In the genomic region with DNA sequence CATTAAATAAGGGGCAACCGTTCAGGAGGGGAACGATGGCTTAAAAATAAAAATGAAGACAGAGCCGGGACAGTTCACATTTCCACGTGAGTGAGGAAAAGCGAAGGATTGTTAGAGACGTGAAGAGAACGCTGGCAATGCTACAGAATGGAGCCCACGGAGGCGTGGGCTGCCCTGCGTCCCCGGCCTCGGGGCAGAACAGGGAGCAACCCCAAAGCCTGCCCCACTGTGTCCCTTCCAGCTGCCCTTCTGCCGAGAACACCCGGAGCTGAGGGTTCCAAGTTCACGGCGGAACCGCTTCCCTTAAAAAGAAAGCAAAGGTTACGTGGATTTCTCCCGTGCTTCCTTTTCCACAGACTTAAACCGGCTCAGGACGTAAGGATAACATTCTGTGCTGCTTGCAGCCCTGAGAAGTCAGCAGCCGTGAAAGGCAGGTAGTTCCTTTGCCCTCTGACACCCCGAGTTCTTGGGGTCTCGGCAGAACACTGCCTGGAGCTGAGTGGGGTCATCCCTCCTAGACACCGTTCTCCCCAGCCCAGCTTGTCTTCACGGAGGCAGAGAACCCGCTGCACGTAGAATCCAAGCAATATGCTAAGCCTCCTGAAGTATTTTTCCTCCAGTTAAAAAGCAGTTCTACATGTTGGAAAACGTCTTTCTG, we compare ENCODE assay signal across 19 cellular contexts. TPM values are rescaled to one million over a fixed set of nuclear protein-coding genes. Genes with fewer than 3 reads are reported as not detected.
A peak's percentile ranks its signal among the peaks of the same experiment; 100 is the strongest.
DNase-seq lines count a peak whose midpoint lies in the region; TF ChIP-seq lines count a peak whose summit lies in the region.
"Had no signal": no experiment of that assay in that cellular context is flagged by ENCODE, and none has a peak within 500 bp of the region (broad histone marks: within the 10 kb centered on the region; RNA-seq: fewer than 3 reads in every experiment).

No MANE protein-coding gene starts in this region.

- TF ChIP-seq POLR2A in testis (IDR thresholded peaks at IDR 0.05) = no peak

- H3F3A ChIP-seq in GM23248 (ENCODE audit: insufficient read depth) = peaks cover 33% of the 10 kb centered on the region

- H3K23ac ChIP-seq in mesenchymal stem cell (ENCODE audit: low read length in 2 of 2) = no peak overlapping the region

- no peak overlapping the region for H2BK120ac ChIP-seq in mesenchymal stem cell (ENCODE audit: low read depth, low read length)

- H3K36me3 ChIP-seq in GM23248 (ENCODE audit: low read depth) (no peaks in the 10 kb centered on the region), mesenchymal stem cell (ENCODE audit: control insufficient read depth in 1 of 2, insufficient read depth in 2 of 2, low read depth in 1 of 2, low read length in 2 of 2) (peaks cover 49 to 50% of the 10 kb centered on the region in 2 experiments), testis (ENCODE audit: low read depth, missing control alignments) (no peaks in the 10 kb centered on the region)

- WGBS in GM23248 (ENCODE audit: low coverage in 1 of 2, low lambda C conversion rate in 2 of 2, missing lambda C conversion rate in 2 of 2), 2 experiments = 89 to 90% methylated on average over 28 to 29 of the region's 29 CpGs
- 97% methylated on average over 29 of the region's 29 CpGs for WGBS in mesenchymal stem cell
- WGBS in testis, 2 donors = 58 to 74% methylated on average over 29 of the region's 29 CpGs

- H3K4me3 ChIP-seq in GM23248 (no peak overlapping the region), mesenchymal stem cell (ENCODE audit: insufficient read depth in 1 of 2, low read depth in 1 of 2, low read length in 2 of 2) (no peak overlapping the region), testis (no peak overlapping the region)
- H3K4me3 ChIP-seq: body of pancreas, colonic mucosa, lung, SK-N-MC had no signal

- POLR2A ChIA-PET in RWPE1 (lab: Yijun Ruan, JAX; ENCODE audit: low non-redundant PET) = no interaction called here

- no peak overlapping the region for H3K18ac ChIP-seq in mesenchymal stem cell (ENCODE audit: low read depth in 1 of 2, low read length in 2 of 2)

- H3K27me3 ChIP-seq in GM23248 (replicated peaks; ENCODE audit: insufficient read depth) (no peaks in the 10 kb centered on the region), mesenchymal stem cell (ENCODE audit: control insufficient read depth in 1 of 2, insufficient read depth in 1 of 2, low read length in 2 of 2) (no peaks in the 10 kb centered on the region), testis (no peaks in the 10 kb centered on the region)
- H3K27me3 ChIP-seq: body of pancreas, colonic mucosa had no signal

- no peak overlapping the region for H3K14ac ChIP-seq in mesenchymal stem cell (ENCODE audit: low read length in 2 of 2)

- intact Hi-C loops in testis (cut with DNase I; ENCODE audit: low total_unique reads) = no loop called here

- no peak overlapping the region for H3K27ac ChIP-seq in GM23248
- H3K27ac ChIP-seq in RWPE1 = peak overlapping the region; percentile 79
- no peak overlapping the region for H3K27ac ChIP-seq in mesenchymal stem cell (ENCODE audit: low read length, poor library complexity, severe bottlenecking)
- peak overlapping the region; percentile 81 to 86 for H3K27ac ChIP-seq in testis
- H3K27ac ChIP-seq: body of pancreas, colonic mucosa, SK-N-MC had no signal

- TF ChIP-seq CTCF in RWPE1 (conservative IDR thresholded peaks at IDR 0.05; ENCODE audit: low read depth) (no peak), testis (IDR thresholded peaks at IDR 0.05) (no peak)

- H3K79me2 ChIP-seq in GM23248 (ENCODE audit: insufficient read depth) = peaks cover 43% of the 10 kb centered on the region

- in situ Hi-C loops in GM23248 (cut with MboI) = no loop called here

- no peak overlapping the region for H4K91ac ChIP-seq in mesenchymal stem cell (ENCODE audit: low read length)

- H2AK5ac ChIP-seq in mesenchymal stem cell (ENCODE audit: low read length, severe bottlenecking) = no peak overlapping the region

- no peak overlapping the region for H2BK15ac ChIP-seq in mesenchymal stem cell (ENCODE audit: low read depth, poor library complexity, severe bottlenecking)

- H3K9ac ChIP-seq in GM23248 = 0 out of 2 replicates have a peak overlapping the region, but pooled peaks have one; percentile 5
- peak overlapping the region; percentile 72 for H3K9ac ChIP-seq in mesenchymal stem cell (ENCODE audit: low read length)

- H3K9me2 ChIP-seq in GM23248 (ENCODE audit: insufficient read depth) = no peaks in the 10 kb centered on the region

- DNase-seq in GM23248 = no peak
- no peak for DNase-seq in RWPE1 (ENCODE audit: low spot score)
- no peak for DNase-seq in mesenchymal stem cell
- no peak for DNase-seq in testis
- DNase-seq in NAMALWA (ENCODE audit: low spot score) = no peak
- no peak for DNase-seq in T-helper 9 cell
- no peak for DNase-seq in NOMO-1 (lab: John Stamatoyannopoulos, UW; ENCODE audit: unreplicated experiment in 2 of 2)
- DNase-seq: activated naive CD8-positive, alpha-beta T cell treated with anti-CD3 and anti-CD28 coated beads, Interleukin-2, amount 50 U/mL, for 24 hours; CD4-positive, alpha-beta memory T cell; colonic mucosa; DMS153; islet precursor cell; Kasumi-1; NCI-H1092; NCI-H2081 treated with DMSO at 0.1 percent for 48 hours; NK-92 treated with Interleukin-12 subunit alpha and Interleukin-12 subunit beta, amount 100 ng/mL, for 24 hours had no signal

- no peak overlapping the region for H2AFZ ChIP-seq in GM23248
- H2AFZ ChIP-seq in mesenchymal stem cell (ENCODE audit: low read depth, low read length) = no peak overlapping the region

- H3K9me3 ChIP-seq in GM23248 (ENCODE audit: low read depth) (no peaks in the 10 kb centered on the region), mesenchymal stem cell (ENCODE audit: control insufficient read depth, low read length) (no peaks in the 10 kb centered on the region), testis (no peaks in the 10 kb centered on the region)
- H3K9me3 ChIP-seq: body of pancreas, colonic mucosa had no signal

- peaks cover 11% of the 10 kb centered on the region; the same call in 1 of the 2 replicates for H3K4me1 ChIP-seq in GM23248 (ENCODE audit: insufficient read depth)
- H3K4me1 ChIP-seq in mesenchymal stem cell (ENCODE audit: control insufficient read depth, insufficient read depth, low read depth, low read length) = peaks cover 13% of the 10 kb centered on the region
- peaks cover 13% of the 10 kb centered on the region for H3K4me1 ChIP-seq in testis
- H3K4me1 ChIP-seq: colonic mucosa had no signal

- H2BK5ac ChIP-seq in mesenchymal stem cell (ENCODE audit: low read depth, low read length, poor library complexity, severe bottlenecking) = no peak overlapping the region

- H3K79me1 ChIP-seq in mesenchymal stem cell (replicated peaks; ENCODE audit: low read length, poor library complexity, severe bottlenecking) = peaks cover 50% of the 10 kb centered on the region

- H4K20me1 ChIP-seq in GM23248 (ENCODE audit: insufficient read depth) = no peaks in the 10 kb centered on the region

- H3K4me2 ChIP-seq in GM23248 (ENCODE audit: unreplicated experiment) (no peak overlapping the region), mesenchymal stem cell (ENCODE audit: low read length, poor library complexity, severe bottlenecking) (no peak overlapping the region)

- no peak overlapping the region for H2BK12ac ChIP-seq in mesenchymal stem cell (ENCODE audit: low read length in 2 of 2)

- CTCF ChIA-PET in RWPE1 (lab: Yijun Ruan, JAX) = no interaction called here

- H3K4ac ChIP-seq in mesenchymal stem cell (ENCODE audit: low read depth in 1 of 2, low read length in 2 of 2) = no peak overlapping the region

- H4K8ac ChIP-seq in mesenchymal stem cell (ENCODE audit: low read length) = no peak overlapping the region

RNA-seq across cellular contexts. Expression of a gene that starts 14.2 kb away (rescaled TPM):
- total RNA-seq in GM23248 (2014; rRNA removed; shearing (Covaris generic)) = 15.2 and 19.6 TPM in 2 replicates
- 30.2 and 31.1 TPM in 2 replicates for polyA plus RNA-seq in GM23248 (2016; fragmentation: Nextera tagmentation; extraction: Ambion mirVana)
- 30.6 TPM for polyA plus RNA-seq in mesenchymal stem cell (2013, experiment 1 of 2)
- polyA plus RNA-seq in mesenchymal stem cell (2013, experiment 2 of 2) = 31.1 TPM
- 10 to 100 TPM; 29.2 to 31.3 TPM for total RNA-seq in testis
- 15.3 TPM for polyA plus RNA-seq in testis (ENCODE audit: insufficient read depth, low read depth, low replicate concordance)

RNA-seq across cellular contexts. Expression of a gene that starts 14.2 kb away (rescaled TPM):
- total RNA-seq in GM23248 (2014; rRNA removed; shearing (Covaris generic)) = 30.4 and 31.1 TPM in 2 replicates
- polyA plus RNA-seq in GM23248 (2016; fragmentation: Nextera tagmentation; extraction: Ambion mirVana) (20.7 and 25.7 TPM in 2 replicates), testis (ENCODE audit: insufficient read depth, low read depth, low replicate concordance) (24.2 TPM)
- 13.8 TPM for polyA plus RNA-seq in mesenchymal stem cell (2013, experiment 1 of 2)
- polyA plus RNA-seq in mesenchymal stem cell (2013, experiment 2 of 2) = 14.2 TPM
- total RNA-seq in testis = 10 to 100 TPM; 47.2 to 77.0 TPM

Comparison
In these comparisons a context has a peak if more than half of its experiments do, and no peak if none do; other contexts are left out.
1. H3K27ac ChIP-seq: peak in RWPE1 (single experiment) and testis (2 of 2); none in GM23248 (single experiment) and mesenchymal stem cell (single experiment).